Comparison of ENCODE assay signal across 1 cellular context in the genomic region with DNA sequence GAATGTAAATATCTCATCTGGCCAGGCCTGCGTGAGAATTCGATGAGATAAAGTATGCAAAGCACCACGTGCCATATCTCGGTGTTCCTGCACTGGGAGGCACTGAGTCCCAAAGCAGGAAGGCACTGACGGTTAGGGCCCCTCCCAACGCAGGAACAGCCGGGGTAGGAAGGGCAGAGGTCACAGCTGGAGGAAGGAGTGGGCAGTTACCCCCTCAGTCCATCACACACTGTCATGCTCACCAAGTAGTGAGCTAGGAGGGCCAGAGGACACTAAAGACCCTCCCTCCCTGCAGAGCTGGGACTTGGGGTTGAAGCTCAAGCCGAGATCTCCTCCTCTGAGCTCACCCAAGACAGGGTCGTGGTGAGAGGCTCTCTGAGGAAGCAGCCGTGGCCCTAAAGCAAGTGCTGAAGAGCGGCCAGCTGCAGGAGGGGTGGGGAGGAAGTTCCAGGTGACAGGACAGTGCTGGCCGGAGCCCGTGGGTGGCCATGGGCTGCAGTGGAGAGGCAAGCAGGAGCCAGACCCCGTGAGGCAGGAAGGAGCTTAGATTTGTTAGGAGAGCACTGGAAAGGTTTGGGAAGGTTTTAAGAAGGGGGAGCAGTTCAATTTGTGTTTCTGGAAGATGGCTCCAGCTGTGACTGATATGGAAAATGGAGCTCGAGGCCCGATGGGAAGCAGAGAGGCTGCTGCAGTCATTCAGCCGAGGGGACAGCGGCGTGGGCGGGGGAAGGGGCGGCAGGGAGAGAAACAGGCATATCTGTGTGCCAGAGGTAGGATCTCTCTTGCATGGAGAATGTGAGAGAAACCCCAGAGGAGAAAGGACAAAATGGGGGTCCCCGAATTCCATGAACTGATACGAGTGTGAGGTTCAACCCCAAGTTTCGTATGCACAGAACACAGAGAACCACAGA.
TF ChIP-seq lines count a peak whose summit lies in the region.

No MANE protein-coding gene starts in this region.

TF ChIP-seq in WTC11, 78 proteins besides CTCF, POLR2A, EP300 and RAD21 (continued from another document):
- TF ChIP-seq, protein P1, sequence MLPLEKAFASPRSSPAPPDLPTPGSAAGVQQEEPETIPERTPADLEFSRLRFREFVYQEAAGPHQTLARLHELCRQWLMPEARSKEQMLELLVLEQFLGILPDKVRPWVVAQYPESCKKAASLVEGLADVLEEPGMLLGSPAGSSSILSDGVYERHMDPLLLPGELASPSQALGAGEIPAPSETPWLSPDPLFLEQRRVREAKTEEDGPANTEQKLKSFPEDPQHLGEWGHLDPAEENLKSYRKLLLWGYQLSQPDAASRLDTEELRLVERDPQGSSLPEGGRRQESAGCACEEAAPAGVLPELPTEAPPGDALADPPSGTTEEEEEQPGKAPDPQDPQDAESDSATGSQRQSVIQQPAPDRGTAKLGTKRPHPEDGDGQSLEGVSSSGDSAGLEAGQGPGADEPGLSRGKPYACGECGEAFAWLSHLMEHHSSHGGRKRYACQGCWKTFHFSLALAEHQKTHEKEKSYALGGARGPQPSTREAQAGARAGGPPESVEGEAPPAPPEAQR (CRISPR knock-in tag; IDR thresholded peaks at IDR 0.05), result no peak
- TF ChIP-seq, protein P2, sequence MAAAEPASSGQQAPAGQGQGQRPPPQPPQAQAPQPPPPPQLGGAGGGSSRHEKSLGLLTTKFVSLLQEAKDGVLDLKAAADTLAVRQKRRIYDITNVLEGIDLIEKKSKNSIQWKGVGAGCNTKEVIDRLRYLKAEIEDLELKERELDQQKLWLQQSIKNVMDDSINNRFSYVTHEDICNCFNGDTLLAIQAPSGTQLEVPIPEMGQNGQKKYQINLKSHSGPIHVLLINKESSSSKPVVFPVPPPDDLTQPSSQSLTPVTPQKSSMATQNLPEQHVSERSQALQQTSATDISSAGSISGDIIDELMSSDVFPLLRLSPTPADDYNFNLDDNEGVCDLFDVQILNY (CRISPR knock-in tag; IDR thresholded peaks at IDR 0.05), result no peak
- TF ChIP-seq ELF4 (CRISPR knock-in tag; IDR thresholded peaks at IDR 0.05; ENCODE audit: low read depth) (no peak), ESRRA (CRISPR knock-in tag; IDR thresholded peaks at IDR 0.05; ENCODE audit: borderline replicate concordance) (no peak), MXD4 (CRISPR knock-in tag; IDR thresholded peaks at IDR 0.05; ENCODE audit: borderline replicate concordance) (no peak), OVOL2 (CRISPR knock-in tag; IDR thresholded peaks at IDR 0.05; ENCODE audit: borderline replicate concordance) (no peak), JUN (CRISPR knock-in tag; IDR thresholded peaks at IDR 0.05) (no peak)
- TF ChIP-seq, protein P3, sequence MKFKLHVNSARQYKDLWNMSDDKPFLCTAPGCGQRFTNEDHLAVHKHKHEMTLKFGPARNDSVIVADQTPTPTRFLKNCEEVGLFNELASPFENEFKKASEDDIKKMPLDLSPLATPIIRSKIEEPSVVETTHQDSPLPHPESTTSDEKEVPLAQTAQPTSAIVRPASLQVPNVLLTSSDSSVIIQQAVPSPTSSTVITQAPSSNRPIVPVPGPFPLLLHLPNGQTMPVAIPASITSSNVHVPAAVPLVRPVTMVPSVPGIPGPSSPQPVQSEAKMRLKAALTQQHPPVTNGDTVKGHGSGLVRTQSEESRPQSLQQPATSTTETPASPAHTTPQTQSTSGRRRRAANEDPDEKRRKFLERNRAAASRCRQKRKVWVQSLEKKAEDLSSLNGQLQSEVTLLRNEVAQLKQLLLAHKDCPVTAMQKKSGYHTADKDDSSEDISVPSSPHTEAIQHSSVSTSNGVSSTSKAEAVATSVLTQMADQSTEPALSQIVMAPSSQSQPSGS (CRISPR knock-in tag; IDR thresholded peaks at IDR 0.05; ENCODE audit: borderline replicate concordance, low read depth), result no peak
- TF ChIP-seq, protein P4, sequence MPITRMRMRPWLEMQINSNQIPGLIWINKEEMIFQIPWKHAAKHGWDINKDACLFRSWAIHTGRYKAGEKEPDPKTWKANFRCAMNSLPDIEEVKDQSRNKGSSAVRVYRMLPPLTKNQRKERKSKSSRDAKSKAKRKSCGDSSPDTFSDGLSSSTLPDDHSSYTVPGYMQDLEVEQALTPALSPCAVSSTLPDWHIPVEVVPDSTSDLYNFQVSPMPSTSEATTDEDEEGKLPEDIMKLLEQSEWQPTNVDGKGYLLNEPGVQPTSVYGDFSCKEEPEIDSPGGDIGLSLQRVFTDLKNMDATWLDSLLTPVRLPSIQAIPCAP (CRISPR knock-in tag; IDR thresholded peaks at IDR 0.05), result no peak
- TF ChIP-seq, protein P5, sequence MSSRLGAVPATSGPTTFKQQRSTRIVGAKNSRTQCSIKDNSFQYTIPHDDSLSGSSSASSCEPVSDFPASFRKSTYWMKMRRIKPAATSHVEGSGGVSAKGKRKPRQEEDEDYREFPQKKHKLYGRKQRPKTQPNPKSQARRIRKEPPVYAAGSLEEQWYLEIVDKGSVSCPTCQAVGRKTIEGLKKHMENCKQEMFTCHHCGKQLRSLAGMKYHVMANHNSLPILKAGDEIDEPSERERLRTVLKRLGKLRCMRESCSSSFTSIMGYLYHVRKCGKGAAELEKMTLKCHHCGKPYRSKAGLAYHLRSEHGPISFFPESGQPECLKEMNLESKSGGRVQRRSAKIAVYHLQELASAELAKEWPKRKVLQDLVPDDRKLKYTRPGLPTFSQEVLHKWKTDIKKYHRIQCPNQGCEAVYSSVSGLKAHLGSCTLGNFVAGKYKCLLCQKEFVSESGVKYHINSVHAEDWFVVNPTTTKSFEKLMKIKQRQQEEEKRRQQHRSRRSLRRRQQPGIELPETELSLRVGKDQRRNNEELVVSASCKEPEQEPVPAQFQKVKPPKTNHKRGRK (CRISPR knock-in tag; IDR thresholded peaks at IDR 0.05; ENCODE audit: borderline replicate concordance), result no peak
